Comparison of ENCODE assay signal across 16 cellular contexts in the genomic region with DNA sequence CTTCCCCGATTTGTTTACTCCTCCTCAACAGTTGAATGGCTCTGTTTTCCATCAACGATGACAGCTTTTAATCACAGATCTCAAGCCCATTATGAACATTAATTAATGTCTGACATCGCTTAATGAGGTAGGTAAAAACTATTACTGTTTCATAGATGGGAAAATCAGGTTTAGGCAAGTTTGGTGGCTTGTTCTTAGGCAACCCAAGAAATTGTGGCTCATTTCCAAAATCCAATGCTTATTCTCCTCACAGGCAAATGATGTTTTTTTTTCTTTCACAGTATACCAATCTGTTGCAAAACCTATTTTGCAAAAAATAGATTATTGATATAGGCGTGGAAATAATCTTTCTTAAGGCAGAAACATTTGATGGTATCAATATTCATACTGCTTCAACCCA.
DNase-seq lines count a peak whose midpoint lies in the region; ATAC-seq, FAIRE-seq and TF ChIP-seq lines count a peak whose summit lies in the region.
"Had no signal": no experiment of that assay in that cellular context is flagged by ENCODE, and none has a peak within 500 bp of the region (broad histone marks: within the 10 kb centered on the region; RNA-seq: fewer than 3 reads in every experiment).

No MANE protein-coding gene starts in this region.

- H3K4me1 Mint-ChIP-seq in MCF 10A (ENCODE audit: insufficient read depth, unreplicated experiment) (peaks cover 18% of the 10 kb centered on the region), Caco-2 (ENCODE audit: low read depth, unreplicated experiment) (peaks cover 19% of the 10 kb centered on the region)
- H3K4me1 Mint-ChIP-seq in activated T-cell treated with anti-CD3 and anti-CD28 coated beads, Interleukin-2, amount 50 U/mL, for 4 hours (ENCODE audit: low read depth): peaks cover 7% of the 10 kb centered on the region

- H3K27me3 ChIP-seq in breast epithelium (no peaks in the 10 kb centered on the region), bronchial epithelial cell (ENCODE audit: control insufficient read depth, insufficient read depth, low read length) (no peaks in the 10 kb centered on the region), Caco-2 (replicated peaks; ENCODE audit: control insufficient read depth, insufficient read depth, low read length) (no peaks in the 10 kb centered on the region)
- H3K27me3 ChIP-seq: BLaER1 treated with 17β-estradiol and CSF1 and Interleukin-3, amounts not matched to agents 10 nM and 100 nM had no signal

- TF ChIP-seq POLR2A in breast epithelium (IDR thresholded peaks at IDR 0.05): no peak

- no peak overlapping the region for H3K4me3 ChIP-seq in breast epithelium
- H3K4me3 ChIP-seq in bronchial epithelial cell (ENCODE audit: low read depth, low read length): no peak overlapping the region
- H3K4me3 ChIP-seq in fibroblast of pulmonary artery (replicated peaks; ENCODE audit: low read depth, low read length): no peak overlapping the region
- no peak overlapping the region for H3K4me3 ChIP-seq in Caco-2 (ENCODE audit: low read depth, low read length)
- H3K4me3 ChIP-seq: BLaER1 treated with 17β-estradiol and CSF1 and Interleukin-3, amounts not matched to agents 10 nM and 100 nM; GM12878; GM23338 had no signal

- no peaks in the 10 kb centered on the region for H3K36me3 ChIP-seq in breast epithelium
- H3K36me3 ChIP-seq in bronchial epithelial cell (ENCODE audit: control insufficient read depth, insufficient read depth, low read length): no peaks in the 10 kb centered on the region
- H3K36me3 ChIP-seq in Caco-2 (ENCODE audit: control insufficient read depth, insufficient read depth, low read length): no peaks in the 10 kb centered on the region
- H3K36me3 ChIP-seq: BLaER1 treated with 17β-estradiol and CSF1 and Interleukin-3, amounts not matched to agents 10 nM and 100 nM had no signal

- H3K27ac Mint-ChIP-seq in MCF 10A (ENCODE audit: low read depth, unreplicated experiment): no peak overlapping the region
- no peak overlapping the region for H3K27ac Mint-ChIP-seq in Caco-2 (ENCODE audit: unreplicated experiment)
- H3K27ac Mint-ChIP-seq: CD4-positive, CD25-positive, alpha-beta regulatory T cell; GM23338 had no signal

- no peaks in the 10 kb centered on the region for H3K4me1 ChIP-seq in breast epithelium
- peaks cover 5% of the 10 kb centered on the region; the same call in 1 of the 2 replicates for H3K4me1 ChIP-seq in Caco-2
- H3K4me1 ChIP-seq: BLaER1 treated with 17β-estradiol and CSF1 and Interleukin-3, amounts not matched to agents 10 nM and 100 nM had no signal

- no peaks in the 10 kb centered on the region for H3K9me3 ChIP-seq in breast epithelium
- no peaks in the 10 kb centered on the region for H3K9me3 ChIP-seq in Caco-2

- H3K36me3 Mint-ChIP-seq in MCF 10A (ENCODE audit: insufficient read depth, unreplicated experiment) (no peaks in the 10 kb centered on the region), Caco-2 (ENCODE audit: insufficient read depth, unreplicated experiment) (no peaks in the 10 kb centered on the region)
- H3K36me3 Mint-ChIP-seq in activated T-cell treated with anti-CD3 and anti-CD28 coated beads, Interleukin-2, amount 50 U/mL, for 4 hours (ENCODE audit: insufficient read depth): no peaks in the 10 kb centered on the region

- H3K27ac ChIP-seq in breast epithelium: no peak overlapping the region
- H3K27ac ChIP-seq: 22Rv1; BLaER1 treated with 17β-estradiol and CSF1 and Interleukin-3, amounts not matched to agents 10 nM and 100 nM had no signal

- CTCF ChIA-PET in MCF 10A (lab: Yijun Ruan, JAX): interaction anchor here (0.7 kb wide), 1 partner anchor 56 kb away, joined by 3 read pairs; no protein-coding TSS in a partner anchor
- CTCF ChIA-PET in Caco-2 (lab: Charles Lee): no interaction called here

- FAIRE-seq in bronchial epithelial cell (lab: Jason Lieb, UNC): no peak

- H3K4me3 Mint-ChIP-seq in MCF 10A (ENCODE audit: unreplicated experiment) (no peak overlapping the region), Caco-2 (ENCODE audit: unreplicated experiment) (no peak overlapping the region)
- H3K4me3 Mint-ChIP-seq in activated T-cell treated with anti-CD3 and anti-CD28 coated beads, Interleukin-2, amount 50 U/mL, for 4 hours: no peak overlapping the region
- H3K4me3 Mint-ChIP-seq: CD4-positive, CD25-positive, alpha-beta regulatory T cell; GM23338 had no signal

- H3K27me3 Mint-ChIP-seq in MCF 10A (ENCODE audit: insufficient read depth, unreplicated experiment): no peaks in the 10 kb centered on the region
- no peaks in the 10 kb centered on the region for H3K27me3 Mint-ChIP-seq in activated T-cell treated with anti-CD3 and anti-CD28 coated beads, Interleukin-2, amount 50 U/mL, for 4 hours (ENCODE audit: low read depth)
- H3K27me3 Mint-ChIP-seq in Caco-2 (ENCODE audit: insufficient read depth, unreplicated experiment): no peaks in the 10 kb centered on the region

- no peak for TF ChIP-seq CTCF in MCF 10A (IDR thresholded peaks at IDR 0.05; ENCODE audit: unreplicated experiment)
- TF ChIP-seq CTCF in breast epithelium (IDR thresholded peaks at IDR 0.05): no peak
- no peak for TF ChIP-seq CTCF in bronchial epithelial cell (IDR thresholded peaks at IDR 0.05; ENCODE audit: insufficient read depth, low read length, severe bottlenecking)
- no peak for TF ChIP-seq CTCF in fibroblast of pulmonary artery (IDR thresholded peaks at IDR 0.05; ENCODE audit: low read length, missing control alignments)
- no peak for TF ChIP-seq CTCF in Caco-2 (IDR thresholded peaks at IDR 0.05; ENCODE audit: insufficient read depth in 1 of 2, low read depth in 1 of 2, low read length in 1 of 2, severe bottlenecking in 1 of 2, unreplicated experiment in 1 of 2)

- intact Hi-C loops in MCF 10A (cut with micrococcal nuclease) (no loop called here), breast epithelium (cut with DNase I; ENCODE audit: low total_unique reads) (loop anchor here (5.0 kb wide), 1 partner anchor 827 kb away; no protein-coding TSS in a partner anchor), Caco-2 (cut with micrococcal nuclease; ENCODE audit: unreplicated experiment) (no loop called here)

- H3K9me3 Mint-ChIP-seq in MCF 10A (ENCODE audit: unreplicated experiment) (no peaks in the 10 kb centered on the region), Caco-2 (ENCODE audit: unreplicated experiment) (no peaks in the 10 kb centered on the region)
- no peaks in the 10 kb centered on the region for H3K9me3 Mint-ChIP-seq in activated T-cell treated with anti-CD3 and anti-CD28 coated beads, Interleukin-2, amount 50 U/mL, for 4 hours
- H3K9me3 Mint-ChIP-seq: GM23338 had no signal

- BruUV-seq in MCF 10A (replicated peaks; lab: Mats Ljungman, UMichigan): no TSS peak
- no TSS peak for BruUV-seq in Caco-2 (replicated peaks; lab: Mats Ljungman, UMichigan)

- ATAC-seq in GM19467 (IDR thresholded peaks at IDR 0.05; ENCODE audit: unreplicated experiment): no peak
- ATAC-seq in activated T-cell treated with anti-CD3 and anti-CD28 coated beads, Interleukin-2, amount 50 U/mL, for 4 hours: no peak
- ATAC-seq: GM12878, GM23338 had no signal

- peak; percentile 50 for DNase-seq in MCF 10A (ENCODE audit: unreplicated experiment)
- no peak for DNase-seq in breast epithelium (ENCODE audit: low spot score in 2 of 2)
- DNase-seq in bronchial epithelial cell (ENCODE audit: low read depth): peak; percentile 64
- DNase-seq in fibroblast of pulmonary artery (ENCODE audit: low read depth): peak; percentile 33
- DNase-seq in hypothalamus (lab: John Stamatoyannopoulos, UW): no peak
- no peak for DNase-seq in activated T-cell treated with anti-CD3 and anti-CD28 coated beads, Interleukin-2, amount 50 U/mL, for 4 hours
- no peak for DNase-seq in Caco-2
- DNase-seq: AML-193; CD4-positive, CD25-positive, alpha-beta regulatory T cell; DMS79; H7 had no signal

- POLR2A ChIA-PET in MCF 10A (lab: Yijun Ruan, JAX) (interaction anchor here (0.6 to 2.8 kb wide), 4 partner anchors 55 to 1457 kb away, joined by 3 to 23 read pairs (median 3); a partner anchor contains a TSS), Caco-2 (lab: Charles Lee) (no interaction called here)

Comparison
In these comparisons a context has a peak if more than half of its experiments do, and no peak if none do; other contexts are left out.
1. DNase-seq: peak in MCF 10A (single experiment), bronchial epithelial cell (single experiment) and fibroblast of pulmonary artery (single experiment); none in breast epithelium (0 of 2), hypothalamus (0 of 51), activated T-cell treated with anti-CD3 and anti-CD28 coated beads, Interleukin-2, amount 50 U/mL, for 4 hours (single experiment) and Caco-2 (0 of 2).